Comparison of ENCODE assay signal across 8 cellular contexts in genomic region chr16:88701541-88702363, GRCh38. TPM values are rescaled to one million over a fixed set of nuclear protein-coding genes. Genes with fewer than 3 reads are reported as not detected.
DNase-seq lines count a peak whose midpoint lies in the region; ATAC-seq and TF ChIP-seq lines count a peak whose summit lies in the region.

No MANE protein-coding gene starts in this region.

- DNase-seq in colonic mucosa: no peak
- DNase-seq in gastrocnemius medialis: no peak
- DNase-seq in COR-L47 (lab: John Stamatoyannopoulos, UW): no peak
- no peak for DNase-seq in NCI-H2196 (lab: John Stamatoyannopoulos, UW; ENCODE audit: unreplicated experiment)
- no peak for DNase-seq in NK-92 (lab: John Stamatoyannopoulos, UW; ENCODE audit: unreplicated experiment)

- H3K27ac ChIP-seq in SU-DHL-6 (ENCODE audit: low read depth, low read length): no peak overlapping the region
- H3K27ac ChIP-seq in colonic mucosa: peak overlapping the region; percentile 59
- H3K27ac ChIP-seq in gastrocnemius medialis: peak overlapping the region in 3 of 4 donors; percentile 43 to 72 (median 71)

- H3K9me3 ChIP-seq in SU-DHL-6 (ENCODE audit: insufficient read depth, low read length) (no peaks in the 10 kb centered on the region), colonic mucosa (no peaks in the 10 kb centered on the region), gastrocnemius medialis (no peaks in the 10 kb centered on the region)

- H3K4me1 ChIP-seq in colonic mucosa: peaks cover 6% of the 10 kb centered on the region
- H3K4me1 ChIP-seq in gastrocnemius medialis: peaks cover 15 to 17% of the 10 kb centered on the region in 2 donors

- H3K79me2 ChIP-seq in SU-DHL-6 (ENCODE audit: insufficient read depth, low read length): peaks cover 2% of the 10 kb centered on the region; the same call in 1 of the 2 replicates

- H3K4me3 ChIP-seq in GM08714 (ENCODE audit: low read length): peak overlapping the region; percentile 24; the same call in 1 of the 2 replicates
- H3K4me3 ChIP-seq in SU-DHL-6 (ENCODE audit: insufficient read depth, low read length, poor library complexity, severe bottlenecking): no peak overlapping the region
- H3K4me3 ChIP-seq in colonic mucosa: peak overlapping the region; percentile 13
- peak overlapping the region in 2 of 4 donors; percentile 2 to 24 for H3K4me3 ChIP-seq in gastrocnemius medialis

- peak overlapping the region; percentile 50 for H3K9ac ChIP-seq in SU-DHL-6 (ENCODE audit: low read length)
- peak overlapping the region; percentile 60 to 68 for H3K9ac ChIP-seq in colonic mucosa (ENCODE audit: low read depth in 2 of 2, low read length in 2 of 2)

- in situ Hi-C loops in gastrocnemius medialis (cut with MboI; ENCODE audit: low sequenced_read_pairs in 4 of 4): loop anchor here in 1 of 4 donors (10.0 kb wide), 1 partner anchor 127 kb away; the partner anchor contains the start of gene ZC3H18

- H3K36me3 ChIP-seq in SU-DHL-6 (ENCODE audit: low read length) (no peaks in the 10 kb centered on the region), colonic mucosa (no peaks in the 10 kb centered on the region), gastrocnemius medialis (peaks cover 0 to 28% of the 10 kb centered on the region in 2 donors)

- no peaks in the 10 kb centered on the region for H3K9me2 ChIP-seq in SU-DHL-6 (replicated peaks; ENCODE audit: insufficient read depth, low read length)

- H3K27me3 ChIP-seq in SU-DHL-6 (ENCODE audit: low read length) (no peaks in the 10 kb centered on the region), colonic mucosa (no peaks in the 10 kb centered on the region), gastrocnemius medialis (no peaks in the 10 kb centered on the region)

- intact Hi-C loops in colonic mucosa (cut with DNase I) (no loop called here), gastrocnemius medialis (cut with DNase I; ENCODE audit: low total_unique reads) (loop anchor here (10.0 kb wide), 1 partner anchor 153 kb away; the partner anchor contains the start of genes GALNS and TRAPPC2L)

- TF ChIP-seq POLR2A in gastrocnemius medialis (IDR thresholded peaks at IDR 0.05): no peak

- no peak overlapping the region for H2AFZ ChIP-seq in SU-DHL-6 (ENCODE audit: low read depth, low read length, severe bottlenecking)

- H4K20me1 ChIP-seq in SU-DHL-6 (ENCODE audit: low read depth, low read length): no peaks in the 10 kb centered on the region; the same call in 1 of the 2 replicates

- peak overlapping the region; percentile 52 for H3K4me2 ChIP-seq in SU-DHL-6 (ENCODE audit: low read depth, low read length, poor library complexity, severe bottlenecking)

- TF ChIP-seq CTCF in SU-DHL-6 (IDR thresholded peaks at IDR 0.05; ENCODE audit: insufficient read depth, low read length, poor library complexity, severe bottlenecking) (no peak), colonic mucosa (IDR thresholded peaks at IDR 0.05) (no peak), gastrocnemius medialis (IDR thresholded peaks at IDR 0.05 in 4 of 5, conservative IDR thresholded peaks at IDR 0.05 in 1 of 5) (no peak)

- ATAC-seq in gastrocnemius medialis (no peak), HG03095 (IDR thresholded peaks at IDR 0.05; ENCODE audit: unreplicated experiment) (no peak)

- H3F3A ChIP-seq in SU-DHL-6 (ENCODE audit: insufficient read depth): no peaks in the 10 kb centered on the region

RNA-seq across cellular contexts. Expression of gene RNF166, which starts 4.5 kb away (rescaled TPM):
- total RNA-seq in colonic mucosa (1 to 10 TPM; 9.2 to 9.3 TPM), gastrocnemius medialis (10 to 100 TPM; 22.9 to 32.5 (median 26.1) TPM)

RNA-seq across cellular contexts. Expression of gene CTU2, which starts 4.6 kb away (rescaled TPM):
- total RNA-seq in colonic mucosa (10 to 100 TPM in 1 of 2 donors, 1 to 10 TPM in 1; 7.8 to 23.1 TPM), gastrocnemius medialis (10 to 100 TPM; 11.1 to 17.7 (median 14.1) TPM)

RNA-seq across cellular contexts. Expression of gene SNAI3, which starts 15.4 kb away (rescaled TPM):
- total RNA-seq in colonic mucosa (under 1 TPM; 0.25 to 0.40 TPM), gastrocnemius medialis (1 to 10 TPM; 1.2 to 2.2 (median 1.6) TPM)

RNA-seq across cellular contexts. Expression of gene MVD, which starts 38.9 kb away (rescaled TPM):
- total RNA-seq in colonic mucosa (100 to 1,000 TPM in 1 of 2 donors, 10 to 100 TPM in 1; 86.2 to 132 TPM), gastrocnemius medialis (10 to 100 TPM in 3 of 4 donors, 1 to 10 TPM in 1; 9.0 to 16.3 (median 13.4) TPM)

RNA-seq across cellular contexts. Expression of gene CYBA, which starts 50.9 kb away (rescaled TPM):
- 100 to 1,000 TPM; 368 to 389 TPM for total RNA-seq in colonic mucosa
- 10 to 100 TPM in 3 of 4 donors, 1 to 10 TPM in 1; 5.1 to 33.2 (median 28.7) TPM for total RNA-seq in gastrocnemius medialis
